8 cellular contexts compared by ENCODE assay signal in the genomic region with DNA sequence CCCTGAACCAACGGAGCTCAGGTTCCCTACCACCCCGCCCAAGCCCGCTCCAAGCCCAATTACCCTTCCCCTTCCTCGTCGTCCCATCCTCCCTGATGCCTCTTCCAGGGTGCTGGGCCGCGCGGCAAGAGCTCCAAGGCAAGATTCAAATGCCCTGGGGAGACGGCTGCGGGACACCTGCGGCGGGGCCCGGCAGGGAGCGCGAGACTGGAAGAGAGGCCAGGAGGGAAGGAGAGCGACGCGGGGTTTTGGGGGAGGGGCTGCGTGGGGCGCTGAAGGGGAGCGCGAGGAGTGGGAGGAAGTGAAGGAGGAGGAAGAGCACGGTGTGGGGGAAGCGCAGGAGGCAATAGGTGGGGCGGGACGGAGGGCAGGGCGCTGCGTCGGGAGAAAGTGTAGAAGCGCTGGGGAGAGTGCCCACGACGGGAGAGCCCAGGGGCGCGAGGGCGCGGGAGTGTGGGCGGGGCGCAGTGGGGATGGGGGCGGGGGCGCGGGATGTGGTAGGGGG. TPM values are rescaled to one million over a fixed set of nuclear protein-coding genes. Genes with fewer than 3 reads are reported as not detected.
DNase-seq lines count a peak whose midpoint lies in the region; ATAC-seq and TF ChIP-seq lines count a peak whose summit lies in the region.

No MANE protein-coding gene starts in this region.

- TF ChIP-seq POLR2A in thyroid gland (IDR thresholded peaks at IDR 0.05): no peak

- ATAC-seq in central memory CD8-positive, alpha-beta T cell (replicated peaks; ENCODE audit: extremely low read depth, poor library complexity, severe bottlenecking): no peak
- ATAC-seq in left lung (peak; percentile 29), HG03342 (IDR thresholded peaks at IDR 0.05; ENCODE audit: unreplicated experiment) (no peak), GM21367 (IDR thresholded peaks at IDR 0.05; ENCODE audit: unreplicated experiment) (no peak)

- H3K4me3 ChIP-seq in AG04449 (ENCODE audit: low read depth, low read length) (peak overlapping the region; percentile 71), HUES64 (ENCODE audit: low read length) (peak overlapping the region; percentile 73), left lung (peak overlapping the region; percentile 21 to 47), thyroid gland (replicated peaks in 1 of 3) (peak overlapping the region in 1 of 3 donors; percentile 31)

- H3K4me3 Mint-ChIP-seq in central memory CD8-positive, alpha-beta T cell: peak overlapping the region; percentile 3

- no peaks in the 10 kb centered on the region for H3K9me3 ChIP-seq in HUES64 (ENCODE audit: insufficient read depth, low read depth, low read length)
- no peaks in the 10 kb centered on the region for H3K9me3 ChIP-seq in left lung
- H3K9me3 ChIP-seq in thyroid gland: no peaks in the 10 kb centered on the region

- DNase-seq in AG04449 (ENCODE audit: low read depth, low spot score): no peak
- no peak for DNase-seq in central memory CD8-positive, alpha-beta T cell (ENCODE audit: low spot score in 2 of 2)
- peak; percentile 51 to 88 for DNase-seq in left lung
- DNase-seq in thyroid gland: peak; percentile 15 to 41
- DNase-seq in caudate nucleus (lab: John Stamatoyannopoulos, UW): no peak

- H3K36me3 ChIP-seq in HUES64 (ENCODE audit: insufficient read depth, low read length) (no peaks in the 10 kb centered on the region), left lung (no peaks in the 10 kb centered on the region), thyroid gland (no peaks in the 10 kb centered on the region)

- H3K36me3 Mint-ChIP-seq in central memory CD8-positive, alpha-beta T cell (ENCODE audit: insufficient read depth): no peaks in the 10 kb centered on the region

- TF ChIP-seq CTCF in AG04449 (IDR thresholded peaks at IDR 0.05; ENCODE audit: insufficient read depth, low read length, missing control alignments): peak; percentile 18
- TF ChIP-seq CTCF in left lung (IDR thresholded peaks at IDR 0.05): no peak
- TF ChIP-seq CTCF in thyroid gland (IDR thresholded peaks at IDR 0.05): no peak

- H3K4me1 ChIP-seq in HUES64 (ENCODE audit: insufficient read depth, low read length): peaks cover 20% of the 10 kb centered on the region; the same call in 1 of the 2 replicates
- H3K4me1 ChIP-seq in left lung: peaks cover 0 to 24% of the 10 kb centered on the region in 2 donors
- H3K4me1 ChIP-seq in thyroid gland: peaks cover 10 to 26% of the 10 kb centered on the region in 2 donors

- H3K4me1 Mint-ChIP-seq in central memory CD8-positive, alpha-beta T cell: peaks cover 5% of the 10 kb centered on the region

- peak overlapping the region; percentile 58 for H3K9ac ChIP-seq in HUES64 (ENCODE audit: low read depth, low read length)

- WGBS in HUES64: 1% methylated on average over 41 of the region's 41 CpGs
- WGBS in thyroid gland, 2 donors: 6 to 7% methylated on average over 32 to 39 of the region's 41 CpGs

- H3K27me3 ChIP-seq in HUES64 (ENCODE audit: insufficient read depth, low read length): peaks cover 36% of the 10 kb centered on the region
- H3K27me3 ChIP-seq in left lung: peaks cover 3 to 74% of the 10 kb centered on the region in 2 donors
- no peaks in the 10 kb centered on the region for H3K27me3 ChIP-seq in thyroid gland

- CTCF ChIA-PET in AG04449 (lab: Yijun Ruan, JAX): interaction anchor here (1.0 to 1.6 kb wide), 3 partner anchors 45 to 150 kb away, joined by 3 to 6 read pairs (median 3); no protein-coding TSS in a partner anchor

- H3K9me3 Mint-ChIP-seq in central memory CD8-positive, alpha-beta T cell: no peaks in the 10 kb centered on the region

- no peak overlapping the region for H3K27ac Mint-ChIP-seq in central memory CD8-positive, alpha-beta T cell (ENCODE audit: low read depth)

- intact Hi-C loops in left lung (cut with DNase I): no loop called here
- intact Hi-C loops in thyroid gland (cut with DNase I): no loop called here

- H3K27ac ChIP-seq in HUES64 (ENCODE audit: low read depth, low read length) (peak overlapping the region; percentile 77), left lung (peak overlapping the region in 1 of 2 donors; percentile 9), thyroid gland (peak overlapping the region in 1 of 3 donors; percentile 42), caudate nucleus (ENCODE audit: low read depth, low read length) (no peak overlapping the region)

- H3K27me3 Mint-ChIP-seq in central memory CD8-positive, alpha-beta T cell: peaks cover 79% of the 10 kb centered on the region

- POLR2A ChIA-PET in AG04449 (lab: Yijun Ruan, JAX): no interaction called here

RNA-seq across cellular contexts. Expression of a gene that starts 1.0 kb away (rescaled TPM):
- 0.30 TPM for polyA plus RNA-seq in HUES64 (2013, experiment 1 of 2)
- 0.51 TPM for polyA plus RNA-seq in HUES64 (2013, experiment 2 of 2)
- total RNA-seq in left lung: under 1 TPM in 1 of 2 donors, not detected in 1; 0.29 TPM
- 1 to 10 TPM in 1 of 4 donors, under 1 TPM in 2, not detected in 1; 0.49 to 1.3 (median 0.81) TPM for total RNA-seq in thyroid gland

Comparison
In these comparisons a context has a peak if more than half of its experiments do, and no peak if none do; other contexts are left out.
1. DNase-seq: peak in left lung (2 of 2) and thyroid gland (2 of 2); none in AG04449 (single experiment), central memory CD8-positive, alpha-beta T cell (0 of 2) and caudate nucleus (0 of 61).